16 cellular contexts compared by ENCODE assay signal in the genomic region with DNA sequence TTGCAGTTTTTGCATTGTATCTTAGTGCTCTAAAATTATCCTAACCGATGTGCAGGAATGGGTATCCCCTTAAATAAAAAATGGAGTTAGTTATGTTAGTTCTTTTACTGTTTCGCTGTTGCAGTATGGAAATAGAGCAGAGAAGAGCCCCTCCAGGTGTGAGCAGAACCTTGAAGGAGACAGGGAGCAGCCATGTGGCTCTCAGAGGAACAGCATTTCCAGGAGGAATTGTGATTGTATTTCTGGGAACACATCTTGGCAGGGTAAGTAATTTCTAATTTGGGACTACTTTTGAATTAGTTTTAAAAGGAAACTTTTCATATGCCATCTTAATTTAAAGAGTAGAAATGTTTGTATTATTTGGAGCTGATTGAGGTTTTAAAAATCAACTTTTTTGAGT. TPM values are rescaled to one million over a fixed set of nuclear protein-coding genes. Genes with fewer than 3 reads are reported as not detected.
DNase-seq lines count a peak whose midpoint lies in the region; ATAC-seq, FAIRE-seq and TF ChIP-seq lines count a peak whose summit lies in the region.
"Had no signal": no experiment of that assay in that cellular context is flagged by ENCODE, and none has a peak within 500 bp of the region (broad histone marks: within the 10 kb centered on the region; RNA-seq: fewer than 3 reads in every experiment).

No MANE protein-coding gene starts in this region.

- intact Hi-C loops in kidney (cut with DNase I), result no loop called here

- H3K4me2 ChIP-seq in A549, result no peak overlapping the region
- H3K4me2 ChIP-seq: BLaER1 had no signal

- H3K9me3 ChIP-seq in A549, result no peaks in the 10 kb centered on the region
- no peaks in the 10 kb centered on the region for H3K9me3 ChIP-seq in kidney (ENCODE audit: control insufficient read depth in 1 of 2, low read length in 2 of 2)

- POLR2A ChIA-PET in A549 (lab: Yijun Ruan, JAX), result no interaction called here

- H3K4me3 ChIP-seq in A549, result no peak overlapping the region
- H3K4me3 ChIP-seq in astrocyte of the spinal cord (ENCODE audit: low read depth, low read length), result no peak overlapping the region
- H3K4me3 ChIP-seq in kidney (ENCODE audit: low read length in 2 of 2), result peak overlapping the region in 1 of 2 donors; percentile 4
- H3K4me3 ChIP-seq: BLaER1 had no signal

- CTCF ChIA-PET in A549 (lab: Yijun Ruan, JAX), result interaction anchor here (0.7 to 2.1 kb wide), 2 partner anchors 246 to 880 kb away, joined by 3 to 7 read pairs; no protein-coding TSS in a partner anchor

- FAIRE-seq in A549 (lab: Jason Lieb, UNC) (peak; percentile 13), kidney (lab: Jason Lieb, UNC) (no peak), H54 (lab: Jason Lieb, UNC) (no peak)

- 5% methylated on average over 2 of the region's 2 CpGs for WGBS in A549 (ENCODE audit: missing lambda C conversion rate)

- no peak overlapping the region for H3K27ac ChIP-seq in A549
- H3K27ac ChIP-seq in kidney (ENCODE audit: low read depth in 2 of 2, low read length in 2 of 2), result no peak overlapping the region
- H3K27ac ChIP-seq: BLaER1, HL-60 had no signal

- no peaks in the 10 kb centered on the region for H3K4me1 ChIP-seq in A549
- no peaks in the 10 kb centered on the region for H3K4me1 ChIP-seq in kidney (ENCODE audit: control insufficient read depth in 1 of 2, insufficient read depth in 1 of 2, low read depth in 1 of 2, low read length in 2 of 2)
- H3K4me1 ChIP-seq: BLaER1 had no signal

- peak; percentile 26 to 37; a peak in 3 of 5 replicates for TF ChIP-seq RAD21 in A549 (conservative IDR thresholded peaks at IDR 0.05 in 1 of 2, IDR thresholded peaks at IDR 0.05 in 1 of 2)

- no peak for TF ChIP-seq POLR2A in A549 (IDR thresholded peaks at IDR 0.05; ENCODE audit: low read length)
- no peak for TF ChIP-seq POLR2A in H54 (IDR thresholded peaks at IDR 0.05; ENCODE audit: low read depth, low read length)

- in situ Hi-C loops in GM13977 (cut with MboI; ENCODE audit: low pct_unique_long_range_greater_than_20kb, low sequenced_read_pairs, unreplicated experiment), result no loop called here
- in situ Hi-C loops in astrocyte of the spinal cord (cut with HindIII; ENCODE audit: low sequenced_read_pairs), result no loop called here

- no peak overlapping the region for H3K9ac ChIP-seq in kidney (ENCODE audit: low read length in 2 of 2)
- H3K9ac ChIP-seq: BLaER1 had no signal

- ATAC-seq in A549, result peak in 1 of 2 experiments; percentile 65; a peak in 2 of 6 replicates
- ATAC-seq in GM18868 (IDR thresholded peaks at IDR 0.05; ENCODE audit: unreplicated experiment), result no peak
- ATAC-seq: activated CD4-positive, alpha-beta T cell treated with anti-CD3 and anti-CD28 coated beads for 36 hours; right cardiac atrium; stimulated activated naive CD8-positive, alpha-beta T cell treated with anti-CD3 and anti-CD28 coated beads, Interleukin-15, Interleukin-2, amounts not matched to agents 100 U/mL and 50 U/mL, for 24 hours had no signal

- no peak for TF ChIP-seq EP300 in A549 (IDR thresholded peaks at IDR 0.05)

- no peaks in the 10 kb centered on the region for H3K36me3 ChIP-seq in kidney (ENCODE audit: control insufficient read depth in 1 of 2, insufficient read depth in 2 of 2, low read length in 2 of 2)
- H3K36me3 ChIP-seq: BLaER1 had no signal

- DNase-seq in A549 (ENCODE audit: low read depth in 1 of 2, low spot score in 1 of 2) (peak in 1 of 2 experiments; percentile 7), GM13977 (ENCODE audit: low spot score) (no peak), astrocyte of the spinal cord (ENCODE audit: low read depth, low spot score) (no peak), kidney (no peak), H54 (ENCODE audit: insufficient read length, low spot score) (no peak), T-helper 2 cell (no peak)
- DNase-seq in stimulated activated CD4-positive, alpha-beta T cell treated with anti-CD3 and anti-CD28 coated beads, Interleukin-4, amount 100 ng/mL, for 4 hours, result no peak
- DNase-seq: activated CD4-positive, alpha-beta T cell treated with anti-CD3 and anti-CD28 coated beads for 36 hours; activated naive CD8-positive, alpha-beta T cell treated with anti-CD3 and anti-CD28 coated beads, Interleukin-2, amount 10 ng/mL, durations not matched to agents 7 days and 5 days; dermis blood vessel endothelial cell; islet precursor cell; right cardiac atrium; stimulated activated naive CD8-positive, alpha-beta T cell treated with anti-CD3 and anti-CD28 coated beads, Interleukin-15, Interleukin-2, amounts not matched to agents 100 U/mL and 50 U/mL, for 24 hours had no signal

- TF ChIP-seq CTCF in A549 (IDR thresholded peaks at IDR 0.05) (peak; percentile 18; the same call in 1 of the 3 replicates), GM13977 (IDR thresholded peaks at IDR 0.05; ENCODE audit: extremely low read depth, insufficient read depth, missing control alignments) (peak; percentile 15), astrocyte of the spinal cord (IDR thresholded peaks at IDR 0.05; ENCODE audit: low read depth, low read length) (peak; percentile 23), kidney (IDR thresholded peaks at IDR 0.05; ENCODE audit: borderline replicate concordance, extremely low read depth, insufficient read depth) (peak; percentile 23)

TF ChIP-seq in A549, 52 proteins besides CTCF, POLR2A, EP300 and RAD21 (continues in another document):
- TF ChIP-seq EHMT2 (IDR thresholded peaks at IDR 0.05; ENCODE audit: low read depth) (no peak), JUN (IDR thresholded peaks at IDR 0.05) (no peak), PHF8 (IDR thresholded peaks at IDR 0.05; ENCODE audit: borderline replicate concordance, low read depth) (no peak), BHLHE40 (IDR thresholded peaks at IDR 0.05; ENCODE audit: low read depth, low read length) (no peak), ESRRA (IDR thresholded peaks at IDR 0.05; ENCODE audit: borderline replicate concordance, low read length) (no peak), CBX2 (IDR thresholded peaks at IDR 0.05; ENCODE audit: borderline replicate concordance, low read depth) (no peak), ZNF302 (CRISPR knock-in tag; IDR thresholded peaks at IDR 0.05) (no peak), HMGXB4 (CRISPR knock-in tag; IDR thresholded peaks at IDR 0.05; ENCODE audit: borderline replicate concordance) (no peak), ZC3H11A (IDR thresholded peaks at IDR 0.05) (no peak), JUNB (IDR thresholded peaks at IDR 0.05) (no peak), ZFP36 (IDR thresholded peaks at IDR 0.05; ENCODE audit: borderline replicate concordance, partially characterized antibody) (no peak), CHD4 (IDR thresholded peaks at IDR 0.05; ENCODE audit: borderline replicate concordance) (no peak), TFCP2L1 (CRISPR knock-in tag; IDR thresholded peaks at IDR 0.05) (no peak)
- TF ChIP-seq, protein P1, sequence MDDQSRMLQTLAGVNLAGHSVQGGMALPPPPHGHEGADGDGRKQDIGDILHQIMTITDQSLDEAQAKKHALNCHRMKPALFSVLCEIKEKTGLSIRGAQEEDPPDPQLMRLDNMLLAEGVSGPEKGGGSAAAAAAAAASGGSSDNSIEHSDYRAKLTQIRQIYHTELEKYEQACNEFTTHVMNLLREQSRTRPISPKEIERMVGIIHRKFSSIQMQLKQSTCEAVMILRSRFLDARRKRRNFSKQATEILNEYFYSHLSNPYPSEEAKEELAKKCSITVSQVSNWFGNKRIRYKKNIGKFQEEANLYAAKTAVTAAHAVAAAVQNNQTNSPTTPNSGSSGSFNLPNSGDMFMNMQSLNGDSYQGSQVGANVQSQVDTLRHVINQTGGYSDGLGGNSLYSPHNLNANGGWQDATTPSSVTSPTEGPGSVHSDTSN (IDR thresholded peaks at IDR 0.05), result no peak
- TF ChIP-seq, protein P2, sequence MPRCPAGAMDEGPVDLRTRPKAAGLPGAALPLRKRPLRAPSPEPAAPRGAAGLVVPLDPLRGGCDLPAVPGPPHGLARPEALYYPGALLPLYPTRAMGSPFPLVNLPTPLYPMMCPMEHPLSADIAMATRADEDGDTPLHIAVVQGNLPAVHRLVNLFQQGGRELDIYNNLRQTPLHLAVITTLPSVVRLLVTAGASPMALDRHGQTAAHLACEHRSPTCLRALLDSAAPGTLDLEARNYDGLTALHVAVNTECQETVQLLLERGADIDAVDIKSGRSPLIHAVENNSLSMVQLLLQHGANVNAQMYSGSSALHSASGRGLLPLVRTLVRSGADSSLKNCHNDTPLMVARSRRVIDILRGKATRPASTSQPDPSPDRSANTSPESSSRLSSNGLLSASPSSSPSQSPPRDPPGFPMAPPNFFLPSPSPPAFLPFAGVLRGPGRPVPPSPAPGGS (IDR thresholded peaks at IDR 0.05), result no peak
- TF ChIP-seq, protein P3, sequence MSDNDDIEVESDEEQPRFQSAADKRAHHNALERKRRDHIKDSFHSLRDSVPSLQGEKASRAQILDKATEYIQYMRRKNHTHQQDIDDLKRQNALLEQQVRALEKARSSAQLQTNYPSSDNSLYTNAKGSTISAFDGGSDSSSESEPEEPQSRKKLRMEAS (IDR thresholded peaks at IDR 0.05), result no peak

RNA-seq across cellular contexts. Expression of gene CCDC158, which starts 5.3 kb away (rescaled TPM):
- polyA plus RNA-seq in A549 (2011; rRNA removed), result 0.04 and 0.06 TPM in 2 replicates
- not detected in 2 replicates for polyA plus RNA-seq in A549 (2012; cell fraction: cytosol; rRNA removed)
- not detected in 2 replicates for polyA plus RNA-seq in A549 (2012; cell fraction: nucleus; rRNA removed)
- polyA plus RNA-seq in A549 (2017; fragmentation: RNase III; extraction: RNeasy Plus Mini Kit Qiagen cat#74134 plus additional on column Dnase treatment), result not detected in 3 replicates
- polyA minus RNA-seq in A549 (2011; rRNA and poly(A)+ RNA removed), result not detected in 2 replicates
- 1.0 TPM for total RNA-seq in kidney
- polyA plus RNA-seq in kidney (ENCODE audit: insufficient read depth, low read depth, low replicate concordance), result 0.24 TPM
- total RNA-seq: activated CD4-positive, alpha-beta T cell treated with anti-CD3 and anti-CD28 coated beads for 36 hours; activated naive CD8-positive, alpha-beta T cell treated with anti-CD3 and anti-CD28 coated beads, Interleukin-2, amount 10 ng/mL, durations not matched to agents 7 days and 5 days; dermis blood vessel endothelial cell had no signal

RNA-seq across cellular contexts. Expression of gene SHROOM3, which starts 8.8 kb away (rescaled TPM):
- polyA plus RNA-seq in A549 (2011; rRNA removed) (5.1 and 6.7 TPM in 2 replicates), A549 (2017; fragmentation: RNase III; extraction: RNeasy Plus Mini Kit Qiagen cat#74134 plus additional on column Dnase treatment) (2.7 to 3.2 TPM (median 2.8 TPM) in 3 replicates), kidney (ENCODE audit: insufficient read depth, low read depth, low replicate concordance) (5.5 TPM)
- polyA plus RNA-seq in A549 (2012; cell fraction: cytosol; rRNA removed), result 2.6 and 3.6 TPM in 2 replicates
- polyA plus RNA-seq in A549 (2012; cell fraction: nucleus; rRNA removed), result 3.4 and 3.9 TPM in 2 replicates
- polyA minus RNA-seq in A549 (2011; rRNA and poly(A)+ RNA removed), result 24.0 and 35.0 TPM in 2 replicates
- total RNA-seq in kidney, result 67.3 TPM
- total RNA-seq: activated naive CD8-positive, alpha-beta T cell treated with anti-CD3 and anti-CD28 coated beads, Interleukin-2, amount 10 ng/mL, durations not matched to agents 7 days and 5 days had no signal
